In the genomic region with DNA sequence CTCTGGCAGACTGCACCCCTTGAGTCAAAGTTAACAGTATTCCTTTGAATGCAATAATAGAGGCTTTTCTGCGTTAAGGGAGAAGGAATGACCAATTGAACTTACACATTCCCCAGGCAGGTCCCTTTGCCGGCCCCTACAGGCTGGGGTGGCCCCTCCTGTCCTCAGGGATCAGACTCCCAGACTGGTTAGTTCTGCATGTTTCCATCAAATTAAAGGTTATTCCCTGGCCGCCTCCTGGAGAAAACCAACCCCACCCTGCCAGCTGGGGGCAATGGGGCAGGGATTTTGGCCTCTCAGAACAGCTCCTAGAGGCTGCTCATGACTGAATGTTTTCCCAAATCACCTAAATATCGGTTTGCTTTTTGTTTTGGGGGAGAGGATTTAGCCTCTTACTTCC, we compare ENCODE assay signal across 18 cellular contexts.
DNase-seq lines count a peak whose midpoint lies in the region; ATAC-seq, FAIRE-seq and TF ChIP-seq lines count a peak whose summit lies in the region.
"Had no signal": no experiment of that assay in that cellular context is flagged by ENCODE, and none has a peak within 500 bp of the region (broad histone marks: within the 10 kb centered on the region; RNA-seq: fewer than 3 reads in every experiment).

No MANE protein-coding gene starts in this region.

- H3K9me3 ChIP-seq in cardiac muscle cell (ENCODE audit: low read depth), result no peaks in the 10 kb centered on the region
- H3K9me3 ChIP-seq in upper lobe of right lung, result no peaks in the 10 kb centered on the region
- no peaks in the 10 kb centered on the region for H3K9me3 ChIP-seq in Karpas-422 (ENCODE audit: low read length)

- H3K4me2 ChIP-seq in Karpas-422 (ENCODE audit: low read depth, low read length, poor library complexity, severe bottlenecking), result no peak overlapping the region

- TF ChIP-seq CTCF in cardiac muscle cell (IDR thresholded peaks at IDR 0.05; ENCODE audit: low read depth, low read length) (no peak), upper lobe of right lung (IDR thresholded peaks at IDR 0.05) (no peak)

- H3K4me1 ChIP-seq in cardiac muscle cell (ENCODE audit: low read depth) (no peaks in the 10 kb centered on the region), upper lobe of right lung (no peaks in the 10 kb centered on the region), Karpas-422 (ENCODE audit: low read length) (no peaks in the 10 kb centered on the region)

- CTCF ChIA-PET in activated naive CD4-positive, alpha-beta T cell treated with anti-CD3 and anti-CD28 coated beads, Interleukin-2, amount 10 ng/mL, durations not matched to agents 7 days and 5 days (lab: Charles Lee), result interaction anchor here (4.1 kb wide), 1 partner anchor 335 kb away, joined by 44 read pairs; no protein-coding TSS in a partner anchor

- intact Hi-C loops in Right ventricle myocardium superior (cut with DNase I), result no loop called here
- intact Hi-C loops in upper lobe of right lung (cut with DNase I), result no loop called here

- DNase-seq in cardiac muscle cell (ENCODE audit: low read depth in 1 of 2, low spot score in 1 of 2) (no peak), Right ventricle myocardium superior (no peak), GM12892 (ENCODE audit: insufficient read length) (no peak), mesenteric fat pad (ENCODE audit: low spot score) (peak; percentile 60), upper lobe of right lung (peak; percentile 26), Karpas-422 (no peak)
- DNase-seq in activated naive CD4-positive, alpha-beta T cell treated with anti-CD3 and anti-CD28 coated beads, Interleukin-2, amount 10 ng/mL, durations not matched to agents 7 days and 5 days, result no peak
- DNase-seq: ACHN; CD8-positive, alpha-beta T cell; COR-L47; DND-41; GDM1; HCEC 1CT; HFFc6 had no signal

- no peaks in the 10 kb centered on the region for H3K9me2 ChIP-seq in Karpas-422 (replicated peaks; ENCODE audit: insufficient read depth, low read length)

- H3K4me3 Mint-ChIP-seq in activated naive CD4-positive, alpha-beta T cell treated with anti-CD3 and anti-CD28 coated beads, Interleukin-2, amount 10 ng/mL, durations not matched to agents 7 days and 5 days, result no peak overlapping the region
- H3K4me3 Mint-ChIP-seq: CD8-positive, alpha-beta T cell; HFFc6 had no signal

- no peaks in the 10 kb centered on the region for H3K4me1 Mint-ChIP-seq in activated naive CD4-positive, alpha-beta T cell treated with anti-CD3 and anti-CD28 coated beads, Interleukin-2, amount 10 ng/mL, durations not matched to agents 7 days and 5 days

- TF ChIP-seq POLR2A in GM12892 (IDR thresholded peaks at IDR 0.05; ENCODE audit: low read depth, low read length), result 0 out of 2 replicates have a peak, but pooled peaks have one; percentile 6

- no peak overlapping the region for H2AFZ ChIP-seq in Karpas-422 (ENCODE audit: low read length)

- peaks cover 16% of the 10 kb centered on the region for H3K36me3 ChIP-seq in cardiac muscle cell
- H3K36me3 ChIP-seq in upper lobe of right lung, result no peaks in the 10 kb centered on the region
- H3K36me3 ChIP-seq in Karpas-422 (ENCODE audit: insufficient read depth, low read length), result no peaks in the 10 kb centered on the region

- H3K9ac ChIP-seq in Karpas-422 (ENCODE audit: low read length), result no peak overlapping the region

- H3K27ac ChIP-seq in cardiac muscle cell, result peak overlapping the region; percentile 9
- H3K27ac ChIP-seq in upper lobe of right lung, result no peak overlapping the region
- no peak overlapping the region for H3K27ac ChIP-seq in Karpas-422 (ENCODE audit: low read length)
- H3K27ac ChIP-seq: C4-2B had no signal

- H4K20me1 ChIP-seq in Karpas-422 (ENCODE audit: insufficient read depth, low read depth, low read length), result 0 out of 2 replicates have a peak, but pooled peaks cover 4% of the 10 kb centered on the region

- no peak overlapping the region for H3K27ac Mint-ChIP-seq in activated naive CD4-positive, alpha-beta T cell treated with anti-CD3 and anti-CD28 coated beads, Interleukin-2, amount 10 ng/mL, durations not matched to agents 7 days and 5 days
- H3K27ac Mint-ChIP-seq: CD8-positive, alpha-beta T cell; HFFc6 had no signal

- H3K9me3 Mint-ChIP-seq in activated naive CD4-positive, alpha-beta T cell treated with anti-CD3 and anti-CD28 coated beads, Interleukin-2, amount 10 ng/mL, durations not matched to agents 7 days and 5 days, result no peaks in the 10 kb centered on the region
- H3K9me3 Mint-ChIP-seq: CD8-positive, alpha-beta T cell; HFFc6 had no signal

- H3K79me2 ChIP-seq in Karpas-422 (ENCODE audit: low read length), result no peaks in the 10 kb centered on the region

- H3K4me3 ChIP-seq in cardiac muscle cell, result no peak overlapping the region
- no peak overlapping the region for H3K4me3 ChIP-seq in upper lobe of right lung
- no peak overlapping the region for H3K4me3 ChIP-seq in Karpas-422 (ENCODE audit: low read length)

- ATAC-seq in Right ventricle myocardium superior (ENCODE audit: poor library complexity) (no peak), upper lobe of right lung (no peak)
- ATAC-seq: CD8-positive, alpha-beta T cell had no signal

- H3K36me3 Mint-ChIP-seq in activated naive CD4-positive, alpha-beta T cell treated with anti-CD3 and anti-CD28 coated beads, Interleukin-2, amount 10 ng/mL, durations not matched to agents 7 days and 5 days, result no peaks in the 10 kb centered on the region

- H3K27me3 ChIP-seq in cardiac muscle cell (no peaks in the 10 kb centered on the region), upper lobe of right lung (no peaks in the 10 kb centered on the region), Karpas-422 (ENCODE audit: low read length) (no peaks in the 10 kb centered on the region)

- no peaks in the 10 kb centered on the region for H3K27me3 Mint-ChIP-seq in activated naive CD4-positive, alpha-beta T cell treated with anti-CD3 and anti-CD28 coated beads, Interleukin-2, amount 10 ng/mL, durations not matched to agents 7 days and 5 days

- FAIRE-seq in GM12892 (lab: Jason Lieb, UNC), result no peak
- FAIRE-seq: GM19239, H1, HTR-8/SVneo had no signal

Comparison
In these comparisons a context has a peak if more than half of its experiments do, and no peak if none do; other contexts are left out.
1. DNase-seq: peak in mesenteric fat pad (single experiment) and upper lobe of right lung (single experiment); none in cardiac muscle cell (0 of 2), Right ventricle myocardium superior (single experiment), GM12892 (single experiment), activated naive CD4-positive, alpha-beta T cell treated with anti-CD3 and anti-CD28 coated beads, Interleukin-2, amount 10 ng/mL, durations not matched to agents 7 days and 5 days (single experiment) and Karpas-422 (single experiment).